8 cellular contexts compared by ENCODE assay signal in the genomic region with DNA sequence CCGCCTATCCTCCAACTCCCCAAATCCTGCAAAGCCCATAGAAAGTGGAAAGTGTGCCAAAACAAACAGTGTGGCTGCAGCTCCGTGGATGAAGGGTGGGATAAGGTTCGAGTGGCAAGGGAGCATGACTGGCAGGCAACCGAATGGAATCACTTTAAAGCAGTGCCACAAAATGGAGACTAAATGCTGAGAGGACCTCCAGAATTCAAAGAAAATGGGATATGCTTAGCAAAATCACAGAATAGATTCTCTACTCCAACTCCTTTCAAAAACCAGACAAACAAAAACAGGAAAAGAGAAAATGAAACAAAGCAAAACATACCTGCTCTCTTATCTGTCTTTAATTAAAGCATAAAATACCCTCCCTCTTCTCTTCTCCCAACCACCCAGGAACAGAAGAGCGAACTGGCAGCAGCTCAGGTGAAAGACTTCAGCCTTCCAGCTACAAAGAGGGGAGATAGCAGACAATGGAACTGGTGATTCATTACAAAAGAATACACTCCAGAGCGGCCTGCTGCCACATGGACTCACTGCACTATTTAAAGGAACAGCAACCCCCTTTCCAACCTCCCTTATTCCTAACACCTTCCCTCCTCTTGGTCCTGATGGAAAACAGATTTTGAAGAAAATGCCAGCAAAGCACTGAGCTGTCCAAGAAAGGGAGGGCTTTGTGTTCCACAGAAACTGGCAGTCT.
A peak's percentile ranks its signal among the peaks of the same experiment; 100 is the strongest.
DNase-seq lines count a peak whose midpoint lies in the region; ATAC-seq and TF ChIP-seq lines count a peak whose summit lies in the region.

No MANE protein-coding gene starts in this region.

- no peaks in the 10 kb centered on the region for H3K9me3 ChIP-seq in hepatocyte (ENCODE audit: low read depth)
- H3K9me3 ChIP-seq in gastrocnemius medialis, result no peaks in the 10 kb centered on the region

- ATAC-seq in gastrocnemius medialis (peak; percentile 59 to 72), GM21423 (IDR thresholded peaks at IDR 0.05; ENCODE audit: unreplicated experiment) (no peak), GM21360 (IDR thresholded peaks at IDR 0.05; ENCODE audit: unreplicated experiment) (no peak)

- H4K20me1 ChIP-seq in hepatocyte (ENCODE audit: insufficient read depth, poor library complexity, severe bottlenecking), result peaks cover 36% of the 10 kb centered on the region

- no peaks in the 10 kb centered on the region for H3K9me2 ChIP-seq in hepatocyte (replicated peaks; ENCODE audit: insufficient read depth)

- peak overlapping the region; percentile 79 for H3K4me2 ChIP-seq in hepatocyte

- H2AFZ ChIP-seq in hepatocyte, result no peak overlapping the region

- H3K27me3 ChIP-seq in hepatocyte, result no peaks in the 10 kb centered on the region
- H3K27me3 ChIP-seq in gastrocnemius medialis, result no peaks in the 10 kb centered on the region

- no peak for TF ChIP-seq CTCF in hepatocyte (IDR thresholded peaks at IDR 0.05; ENCODE audit: poor library complexity)
- no peak for TF ChIP-seq CTCF in gastrocnemius medialis (IDR thresholded peaks at IDR 0.05 in 4 of 5, conservative IDR thresholded peaks at IDR 0.05 in 1 of 5)

- intact Hi-C loops in gastrocnemius medialis (cut with DNase I; ENCODE audit: low total_unique reads), result loop anchor here (2.0 to 5.0 kb wide), 7 partner anchors 54 to 209 kb away; a partner anchor contains a TSS

- H3K4me3 ChIP-seq in hepatocyte (peak overlapping the region; percentile 26), gastrocnemius medialis (peak overlapping the region; percentile 27 to 64 (median 38))

- TF ChIP-seq POLR2A in gastrocnemius medialis (IDR thresholded peaks at IDR 0.05), result no peak

- DNase-seq in GM03348 (ENCODE audit: low spot score) (peak; percentile 77), NCI-H2107 treated with DMSO at 0.1 percent for 48 hours (lab: John Stamatoyannopoulos, UW; ENCODE audit: unreplicated experiment) (peak; percentile 73), amniotic epithelial cell (ENCODE audit: low read depth) (peak; percentile 89), hepatocyte (ENCODE audit: low spot score) (peak; percentile 80), gastrocnemius medialis (peak; percentile 41 to 56)
- no peak for DNase-seq in stimulated activated CD8-positive, alpha-beta memory T cell treated with anti-CD3 and anti-CD28 coated beads, Interleukin-4, amount 100 ng/mL, for 48 hours

- H3K27ac ChIP-seq in hepatocyte (peak overlapping the region; percentile 90), gastrocnemius medialis (peak overlapping the region; percentile 86 to 94 (median 88))

- no peaks in the 10 kb centered on the region for H3K36me3 ChIP-seq in hepatocyte (replicated peaks; ENCODE audit: insufficient read depth, low read depth)
- H3K36me3 ChIP-seq in gastrocnemius medialis, result no peaks in the 10 kb centered on the region

- in situ Hi-C loops in gastrocnemius medialis (cut with MboI; ENCODE audit: low sequenced_read_pairs in 4 of 4), result no loop called here

- H3K79me2 ChIP-seq in hepatocyte, result peaks cover 82% of the 10 kb centered on the region

- H3K4me1 ChIP-seq in hepatocyte (ENCODE audit: insufficient read depth), result peaks cover 32% of the 10 kb centered on the region
- peaks cover 75 to 82% of the 10 kb centered on the region in 2 donors for H3K4me1 ChIP-seq in gastrocnemius medialis

- 2% methylated on average over 6 of the region's 6 CpGs for WGBS in hepatocyte (ENCODE audit: low lambda C conversion rate, missing lambda C conversion rate)

Comparison
In these comparisons a context has a peak if more than half of its experiments do, and no peak if none do; other contexts are left out.
1. ATAC-seq: peak in gastrocnemius medialis (2 of 2); none in GM21423 (single experiment) and GM21360 (single experiment).